Comparison of ENCODE assay signal across 10 cellular contexts in genomic region chr12:113955109-113955970, GRCh38. TPM values are rescaled to one million over a fixed set of nuclear protein-coding genes. Genes with fewer than 3 reads are reported as not detected.
A peak's percentile ranks its signal among the peaks of the same experiment; 100 is the strongest.
DNase-seq lines count a peak whose midpoint lies in the region; ATAC-seq and TF ChIP-seq lines count a peak whose summit lies in the region.
"Had no signal": no experiment of that assay in that cellular context is flagged by ENCODE, and none has a peak within 500 bp of the region (broad histone marks: within the 10 kb centered on the region; RNA-seq: fewer than 3 reads in every experiment).

No MANE protein-coding gene starts in this region.

- CTCF ChIA-PET in CD8-positive, alpha-beta T cell (lab: Charles Lee): interaction anchor here (0.6 to 1.5 kb wide), 3 partner anchors 11 to 1235 kb away, joined by 3 to 4 read pairs (median 3); no protein-coding TSS in a partner anchor

- no peak overlapping the region for H3K27ac ChIP-seq in CD8-positive, alpha-beta T cell (ENCODE audit: low read depth, low read length)

- ATAC-seq in CD8-positive, alpha-beta T cell: no peak
- no peak for ATAC-seq in HG02763 (IDR thresholded peaks at IDR 0.05; ENCODE audit: unreplicated experiment)

- no peaks in the 10 kb centered on the region for H3K9me3 ChIP-seq in CD8-positive, alpha-beta T cell (ENCODE audit: low read length)

- no peaks in the 10 kb centered on the region for H3K4me1 Mint-ChIP-seq in progenitor cell of endocrine pancreas (ENCODE audit: low read depth)
- no peaks in the 10 kb centered on the region for H3K4me1 Mint-ChIP-seq in CD8-positive, alpha-beta T cell (ENCODE audit: low read depth)

- no peaks in the 10 kb centered on the region for H3K27me3 ChIP-seq in CD8-positive, alpha-beta T cell (ENCODE audit: insufficient read depth, low read length)

- POLR2A ChIA-PET in CD8-positive, alpha-beta T cell (lab: Charles Lee): no interaction called here

- no peak overlapping the region for H3K4me3 Mint-ChIP-seq in progenitor cell of endocrine pancreas (ENCODE audit: low read depth)
- H3K4me3 Mint-ChIP-seq in CD8-positive, alpha-beta T cell: no peak overlapping the region
- H3K4me3 Mint-ChIP-seq: T-helper 1 cell treated with Interleukin-12 subunit alpha and Interleukin-12 subunit beta and Interleukin-4 antibody, amounts not matched to agents 30 μg/mL and 1 μg/mL, for 36 hours had no signal

- TF ChIP-seq CTCF in progenitor cell of endocrine pancreas (IDR thresholded peaks at IDR 0.05; ENCODE audit: unreplicated experiment): peak; percentile 49
- TF ChIP-seq CTCF in CD8-positive, alpha-beta T cell (IDR thresholded peaks at IDR 0.05): no peak

- intact Hi-C loops in CD8-positive, alpha-beta T cell (cut with DNase I, micrococcal nuclease): no loop called here

- H3K9me3 Mint-ChIP-seq in progenitor cell of endocrine pancreas (ENCODE audit: low read depth): no peaks in the 10 kb centered on the region
- H3K9me3 Mint-ChIP-seq in CD8-positive, alpha-beta T cell: no peaks in the 10 kb centered on the region
- H3K9me3 Mint-ChIP-seq: CD4-positive, CD25-positive, alpha-beta regulatory T cell; T-helper 1 cell treated with Interleukin-12 subunit alpha and Interleukin-12 subunit beta and Interleukin-4 antibody, amounts not matched to agents 30 μg/mL and 1 μg/mL, for 36 hours had no signal

- H3K4me3 ChIP-seq in CD8-positive, alpha-beta T cell (ENCODE audit: low read depth, low read length): no peak overlapping the region

- H3K36me3 Mint-ChIP-seq in progenitor cell of endocrine pancreas (ENCODE audit: insufficient read depth): peaks cover 11% of the 10 kb centered on the region
- H3K36me3 Mint-ChIP-seq in CD8-positive, alpha-beta T cell: peaks cover 97% of the 10 kb centered on the region

- DNase-seq in NCI-H2227 (lab: John Stamatoyannopoulos, UW; ENCODE audit: unreplicated experiment): peak; percentile 48
- no peak for DNase-seq in NCI-H2227 treated with DMSO at 0.1 percent for 48 hours (lab: John Stamatoyannopoulos, UW)
- peak; percentile 56 for DNase-seq in NCI-H460 (ENCODE audit: extremely low read depth, low read depth)
- peak; percentile 24 for DNase-seq in cerebellar cortex (ENCODE audit: low spot score)
- peak; percentile 31 for DNase-seq in progenitor cell of endocrine pancreas (ENCODE audit: low spot score, unreplicated experiment)
- no peak for DNase-seq in mucosa of gallbladder (ENCODE audit: low spot score)
- DNase-seq in CD8-positive, alpha-beta T cell: no peak
- DNase-seq: CD4-positive, CD25-positive, alpha-beta regulatory T cell had no signal

- no peaks in the 10 kb centered on the region for H3K4me1 ChIP-seq in CD8-positive, alpha-beta T cell (ENCODE audit: insufficient read depth, low read length)

- no peaks in the 10 kb centered on the region for H3K27me3 Mint-ChIP-seq in progenitor cell of endocrine pancreas
- no peaks in the 10 kb centered on the region for H3K27me3 Mint-ChIP-seq in CD8-positive, alpha-beta T cell (ENCODE audit: low read depth)
- H3K27me3 Mint-ChIP-seq: CD4-positive, CD25-positive, alpha-beta regulatory T cell had no signal

- no peak overlapping the region for H3K27ac Mint-ChIP-seq in progenitor cell of endocrine pancreas
- no peak overlapping the region for H3K27ac Mint-ChIP-seq in CD8-positive, alpha-beta T cell
- H3K27ac Mint-ChIP-seq: T-helper 1 cell treated with Interleukin-12 subunit alpha and Interleukin-12 subunit beta and Interleukin-4 antibody, amounts not matched to agents 30 μg/mL and 1 μg/mL, for 36 hours had no signal

- peaks cover 58% of the 10 kb centered on the region for H3K36me3 ChIP-seq in CD8-positive, alpha-beta T cell (ENCODE audit: insufficient read depth, low read length)

RNA-seq across cellular contexts. Expression of gene RBM19, which starts 10.8 kb away (rescaled TPM):
- total RNA-seq in NCI-H460 (2014; rRNA removed; shearing (Covaris generic)): 23.6 and 32.6 TPM in 2 replicates
- polyA plus RNA-seq in NCI-H460 (2014; cell fraction: nucleus; rRNA removed): 171 and 177 TPM in 2 replicates
- total RNA-seq in progenitor cell of endocrine pancreas (39.4 and 42.9 TPM in 2 replicates), mucosa of gallbladder (30.6 TPM)
- total RNA-seq in CD8-positive, alpha-beta T cell: 10 to 100 TPM; 57.7 to 59.9 TPM

Comparison
In these comparisons a context has a peak if more than half of its experiments do, and no peak if none do; other contexts are left out.
1. DNase-seq: peak in NCI-H2227 (single experiment), NCI-H460 (single experiment), cerebellar cortex (single experiment) and progenitor cell of endocrine pancreas (single experiment); none in NCI-H2227 treated with DMSO at 0.1 percent for 48 hours (single experiment), mucosa of gallbladder (single experiment) and CD8-positive, alpha-beta T cell (0 of 7).